Comparison of ENCODE assay signal across 1 cellular context in genomic region chr20:4134861-4135379, GRCh38.
TF ChIP-seq lines count a peak whose summit lies in the region.

No MANE protein-coding gene starts in this region.

TF ChIP-seq in IMR-90, 13 proteins besides CTCF, POLR2A, EP300 and RAD21:
- TF ChIP-seq CHD1 (IDR thresholded peaks at IDR 0.05; ENCODE audit: low read depth, low read length) (no peak), CEBPB (IDR thresholded peaks at IDR 0.05; ENCODE audit: low read depth, low read length) (no peak), MXI1 (IDR thresholded peaks at IDR 0.05; ENCODE audit: borderline replicate concordance, low read depth, low read length) (no peak), RCOR1 (IDR thresholded peaks at IDR 0.05; ENCODE audit: insufficient replicate concordance, low read length) (no peak), NFE2L2 (IDR thresholded peaks at IDR 0.05; ENCODE audit: low read depth, low read length) (no peak), BHLHE40 (IDR thresholded peaks at IDR 0.05; ENCODE audit: low read depth, low read length) (no peak), MAZ (IDR thresholded peaks at IDR 0.05; ENCODE audit: borderline replicate concordance, low read depth, low read length) (no peak)
